1 cellular context compared by ENCODE assay signal in genomic region chr17:56937688-56938087, GRCh38.
TF ChIP-seq lines count a peak whose summit lies in the region.

No MANE protein-coding gene starts in this region.

TF ChIP-seq in IMR-90, 13 proteins besides CTCF, POLR2A, EP300 and RAD21 (continued from another document):
- TF ChIP-seq, protein P1, sequence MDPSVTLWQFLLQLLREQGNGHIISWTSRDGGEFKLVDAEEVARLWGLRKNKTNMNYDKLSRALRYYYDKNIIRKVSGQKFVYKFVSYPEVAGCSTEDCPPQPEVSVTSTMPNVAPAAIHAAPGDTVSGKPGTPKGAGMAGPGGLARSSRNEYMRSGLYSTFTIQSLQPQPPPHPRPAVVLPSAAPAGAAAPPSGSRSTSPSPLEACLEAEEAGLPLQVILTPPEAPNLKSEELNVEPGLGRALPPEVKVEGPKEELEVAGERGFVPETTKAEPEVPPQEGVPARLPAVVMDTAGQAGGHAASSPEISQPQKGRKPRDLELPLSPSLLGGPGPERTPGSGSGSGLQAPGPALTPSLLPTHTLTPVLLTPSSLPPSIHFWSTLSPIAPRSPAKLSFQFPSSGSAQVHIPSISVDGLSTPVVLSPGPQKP (IDR thresholded peaks at IDR 0.05; ENCODE audit: borderline replicate concordance, low read depth, low read length) = no peak
- TF ChIP-seq RFX5 (IDR thresholded peaks at IDR 0.05; ENCODE audit: low read depth, low read length) = no peak
- no peak for TF ChIP-seq SMC3 (IDR thresholded peaks at IDR 0.05; ENCODE audit: low read depth, low read length)
- no peak for TF ChIP-seq RCOR1 (IDR thresholded peaks at IDR 0.05; ENCODE audit: insufficient replicate concordance, low read length)
